ENCODE assay signal across 1 cellular context in genomic region chr19:16543734-16544133, GRCh38.
TF ChIP-seq lines count a peak whose summit lies in the region.

No MANE protein-coding gene starts in this region.

TF ChIP-seq in HepG2, 621 proteins besides CTCF, POLR2A, EP300 and RAD21:
- peak; percentile 63 for TF ChIP-seq ZNF460 (CRISPR knock-in tag; IDR thresholded peaks at IDR 0.05; ENCODE audit: borderline replicate concordance)
